ENCODE assay signal across 1 cellular context in the genomic region with DNA sequence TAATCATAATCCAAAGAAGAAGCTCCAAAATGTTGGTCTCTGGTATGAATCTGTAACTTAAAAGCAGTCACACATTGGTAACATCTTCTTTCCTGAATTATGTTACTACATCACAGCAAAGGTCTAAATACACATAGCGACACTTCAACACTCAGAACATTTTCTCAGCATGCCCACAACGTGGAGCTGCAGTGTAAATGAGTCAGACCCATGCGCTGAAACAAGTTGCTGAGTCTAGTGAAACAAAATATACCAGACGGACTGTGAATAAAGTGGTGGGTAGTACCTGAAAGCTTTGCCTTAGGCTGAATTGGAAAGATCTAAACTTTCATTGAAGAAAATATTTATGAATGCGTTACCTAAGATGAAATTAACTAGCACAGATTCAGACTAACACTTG.
TF ChIP-seq lines count a peak whose summit lies in the region.

No MANE protein-coding gene starts in this region.

TF ChIP-seq in K562, 482 proteins besides CTCF, POLR2A, EP300 and RAD21 (continued from another document and continues in another):
- TF ChIP-seq RBM15 (IDR thresholded peaks at IDR 0.05; ENCODE audit: insufficient read depth, low read length) = no peak
- no peak for TF ChIP-seq DNMT1 (IDR thresholded peaks at IDR 0.05)
- TF ChIP-seq, protein P1, sequence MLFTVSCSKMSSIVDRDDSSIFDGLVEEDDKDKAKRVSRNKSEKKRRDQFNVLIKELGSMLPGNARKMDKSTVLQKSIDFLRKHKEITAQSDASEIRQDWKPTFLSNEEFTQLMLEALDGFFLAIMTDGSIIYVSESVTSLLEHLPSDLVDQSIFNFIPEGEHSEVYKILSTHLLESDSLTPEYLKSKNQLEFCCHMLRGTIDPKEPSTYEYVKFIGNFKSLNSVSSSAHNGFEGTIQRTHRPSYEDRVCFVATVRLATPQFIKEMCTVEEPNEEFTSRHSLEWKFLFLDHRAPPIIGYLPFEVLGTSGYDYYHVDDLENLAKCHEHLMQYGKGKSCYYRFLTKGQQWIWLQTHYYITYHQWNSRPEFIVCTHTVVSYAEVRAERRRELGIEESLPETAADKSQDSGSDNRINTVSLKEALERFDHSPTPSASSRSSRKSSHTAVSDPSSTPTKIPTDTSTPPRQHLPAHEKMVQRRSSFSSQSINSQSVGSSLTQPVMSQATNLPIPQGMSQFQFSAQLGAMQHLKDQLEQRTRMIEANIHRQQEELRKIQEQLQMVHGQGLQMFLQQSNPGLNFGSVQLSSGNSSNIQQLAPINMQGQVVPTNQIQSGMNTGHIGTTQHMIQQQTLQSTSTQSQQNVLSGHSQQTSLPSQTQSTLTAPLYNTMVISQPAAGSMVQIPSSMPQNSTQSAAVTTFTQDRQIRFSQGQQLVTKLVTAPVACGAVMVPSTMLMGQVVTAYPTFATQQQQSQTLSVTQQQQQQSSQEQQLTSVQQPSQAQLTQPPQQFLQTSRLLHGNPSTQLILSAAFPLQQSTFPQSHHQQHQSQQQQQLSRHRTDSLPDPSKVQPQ (CRISPR knock-in tag; IDR thresholded peaks at IDR 0.05; ENCODE audit: borderline replicate concordance) = no peak
- TF ChIP-seq STAG1 (CRISPR knock-in tag; IDR thresholded peaks at IDR 0.05; ENCODE audit: borderline replicate concordance) = no peak
- TF ChIP-seq, protein P2, sequence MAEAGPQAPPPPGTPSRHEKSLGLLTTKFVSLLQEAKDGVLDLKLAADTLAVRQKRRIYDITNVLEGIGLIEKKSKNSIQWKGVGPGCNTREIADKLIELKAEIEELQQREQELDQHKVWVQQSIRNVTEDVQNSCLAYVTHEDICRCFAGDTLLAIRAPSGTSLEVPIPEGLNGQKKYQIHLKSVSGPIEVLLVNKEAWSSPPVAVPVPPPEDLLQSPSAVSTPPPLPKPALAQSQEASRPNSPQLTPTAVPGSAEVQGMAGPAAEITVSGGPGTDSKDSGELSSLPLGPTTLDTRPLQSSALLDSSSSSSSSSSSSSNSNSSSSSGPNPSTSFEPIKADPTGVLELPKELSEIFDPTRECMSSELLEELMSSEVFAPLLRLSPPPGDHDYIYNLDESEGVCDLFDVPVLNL (CRISPR knock-in tag; IDR thresholded peaks at IDR 0.05; ENCODE audit: low read depth) = no peak
- no peak for TF ChIP-seq CREBBP (IDR thresholded peaks at IDR 0.05; ENCODE audit: low read depth, low read length)
- TF ChIP-seq RFX7 (CRISPR knock-in tag; IDR thresholded peaks at IDR 0.05) = no peak
- TF ChIP-seq MAFG (tag; conservative IDR thresholded peaks at IDR 0.05) = peak; percentile 75
- no peak for TF ChIP-seq STAT5B (CRISPR knock-in tag; IDR thresholded peaks at IDR 0.05)
- TF ChIP-seq ASH1L (IDR thresholded peaks at IDR 0.05; ENCODE audit: borderline replicate concordance, low read depth, partially characterized antibody) = no peak
- TF ChIP-seq, protein P3, sequence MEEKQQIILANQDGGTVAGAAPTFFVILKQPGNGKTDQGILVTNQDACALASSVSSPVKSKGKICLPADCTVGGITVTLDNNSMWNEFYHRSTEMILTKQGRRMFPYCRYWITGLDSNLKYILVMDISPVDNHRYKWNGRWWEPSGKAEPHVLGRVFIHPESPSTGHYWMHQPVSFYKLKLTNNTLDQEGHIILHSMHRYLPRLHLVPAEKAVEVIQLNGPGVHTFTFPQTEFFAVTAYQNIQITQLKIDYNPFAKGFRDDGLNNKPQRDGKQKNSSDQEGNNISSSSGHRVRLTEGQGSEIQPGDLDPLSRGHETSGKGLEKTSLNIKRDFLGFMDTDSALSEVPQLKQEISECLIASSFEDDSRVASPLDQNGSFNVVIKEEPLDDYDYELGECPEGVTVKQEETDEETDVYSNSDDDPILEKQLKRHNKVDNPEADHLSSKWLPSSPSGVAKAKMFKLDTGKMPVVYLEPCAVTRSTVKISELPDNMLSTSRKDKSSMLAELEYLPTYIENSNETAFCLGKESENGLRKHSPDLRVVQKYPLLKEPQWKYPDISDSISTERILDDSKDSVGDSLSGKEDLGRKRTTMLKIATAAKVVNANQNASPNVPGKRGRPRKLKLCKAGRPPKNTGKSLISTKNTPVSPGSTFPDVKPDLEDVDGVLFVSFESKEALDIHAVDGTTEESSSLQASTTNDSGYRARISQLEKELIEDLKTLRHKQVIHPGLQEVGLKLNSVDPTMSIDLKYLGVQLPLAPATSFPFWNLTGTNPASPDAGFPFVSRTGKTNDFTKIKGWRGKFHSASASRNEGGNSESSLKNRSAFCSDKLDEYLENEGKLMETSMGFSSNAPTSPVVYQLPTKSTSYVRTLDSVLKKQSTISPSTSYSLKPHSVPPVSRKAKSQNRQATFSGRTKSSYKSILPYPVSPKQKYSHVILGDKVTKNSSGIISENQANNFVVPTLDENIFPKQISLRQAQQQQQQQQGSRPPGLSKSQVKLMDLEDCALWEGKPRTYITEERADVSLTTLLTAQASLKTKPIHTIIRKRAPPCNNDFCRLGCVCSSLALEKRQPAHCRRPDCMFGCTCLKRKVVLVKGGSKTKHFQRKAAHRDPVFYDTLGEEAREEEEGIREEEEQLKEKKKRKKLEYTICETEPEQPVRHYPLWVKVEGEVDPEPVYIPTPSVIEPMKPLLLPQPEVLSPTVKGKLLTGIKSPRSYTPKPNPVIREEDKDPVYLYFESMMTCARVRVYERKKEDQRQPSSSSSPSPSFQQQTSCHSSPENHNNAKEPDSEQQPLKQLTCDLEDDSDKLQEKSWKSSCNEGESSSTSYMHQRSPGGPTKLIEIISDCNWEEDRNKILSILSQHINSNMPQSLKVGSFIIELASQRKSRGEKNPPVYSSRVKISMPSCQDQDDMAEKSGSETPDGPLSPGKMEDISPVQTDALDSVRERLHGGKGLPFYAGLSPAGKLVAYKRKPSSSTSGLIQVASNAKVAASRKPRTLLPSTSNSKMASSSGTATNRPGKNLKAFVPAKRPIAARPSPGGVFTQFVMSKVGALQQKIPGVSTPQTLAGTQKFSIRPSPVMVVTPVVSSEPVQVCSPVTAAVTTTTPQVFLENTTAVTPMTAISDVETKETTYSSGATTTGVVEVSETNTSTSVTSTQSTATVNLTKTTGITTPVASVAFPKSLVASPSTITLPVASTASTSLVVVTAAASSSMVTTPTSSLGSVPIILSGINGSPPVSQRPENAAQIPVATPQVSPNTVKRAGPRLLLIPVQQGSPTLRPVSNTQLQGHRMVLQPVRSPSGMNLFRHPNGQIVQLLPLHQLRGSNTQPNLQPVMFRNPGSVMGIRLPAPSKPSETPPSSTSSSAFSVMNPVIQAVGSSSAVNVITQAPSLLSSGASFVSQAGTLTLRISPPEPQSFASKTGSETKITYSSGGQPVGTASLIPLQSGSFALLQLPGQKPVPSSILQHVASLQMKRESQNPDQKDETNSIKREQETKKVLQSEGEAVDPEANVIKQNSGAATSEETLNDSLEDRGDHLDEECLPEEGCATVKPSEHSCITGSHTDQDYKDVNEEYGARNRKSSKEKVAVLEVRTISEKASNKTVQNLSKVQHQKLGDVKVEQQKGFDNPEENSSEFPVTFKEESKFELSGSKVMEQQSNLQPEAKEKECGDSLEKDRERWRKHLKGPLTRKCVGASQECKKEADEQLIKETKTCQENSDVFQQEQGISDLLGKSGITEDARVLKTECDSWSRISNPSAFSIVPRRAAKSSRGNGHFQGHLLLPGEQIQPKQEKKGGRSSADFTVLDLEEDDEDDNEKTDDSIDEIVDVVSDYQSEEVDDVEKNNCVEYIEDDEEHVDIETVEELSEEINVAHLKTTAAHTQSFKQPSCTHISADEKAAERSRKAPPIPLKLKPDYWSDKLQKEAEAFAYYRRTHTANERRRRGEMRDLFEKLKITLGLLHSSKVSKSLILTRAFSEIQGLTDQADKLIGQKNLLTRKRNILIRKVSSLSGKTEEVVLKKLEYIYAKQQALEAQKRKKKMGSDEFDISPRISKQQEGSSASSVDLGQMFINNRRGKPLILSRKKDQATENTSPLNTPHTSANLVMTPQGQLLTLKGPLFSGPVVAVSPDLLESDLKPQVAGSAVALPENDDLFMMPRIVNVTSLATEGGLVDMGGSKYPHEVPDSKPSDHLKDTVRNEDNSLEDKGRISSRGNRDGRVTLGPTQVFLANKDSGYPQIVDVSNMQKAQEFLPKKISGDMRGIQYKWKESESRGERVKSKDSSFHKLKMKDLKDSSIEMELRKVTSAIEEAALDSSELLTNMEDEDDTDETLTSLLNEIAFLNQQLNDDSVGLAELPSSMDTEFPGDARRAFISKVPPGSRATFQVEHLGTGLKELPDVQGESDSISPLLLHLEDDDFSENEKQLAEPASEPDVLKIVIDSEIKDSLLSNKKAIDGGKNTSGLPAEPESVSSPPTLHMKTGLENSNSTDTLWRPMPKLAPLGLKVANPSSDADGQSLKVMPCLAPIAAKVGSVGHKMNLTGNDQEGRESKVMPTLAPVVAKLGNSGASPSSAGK (IDR thresholded peaks at IDR 0.05) = peak; percentile 42
- no peak for TF ChIP-seq ZNF75A (CRISPR knock-in tag; IDR thresholded peaks at IDR 0.05)
- TF ChIP-seq, protein P4, sequence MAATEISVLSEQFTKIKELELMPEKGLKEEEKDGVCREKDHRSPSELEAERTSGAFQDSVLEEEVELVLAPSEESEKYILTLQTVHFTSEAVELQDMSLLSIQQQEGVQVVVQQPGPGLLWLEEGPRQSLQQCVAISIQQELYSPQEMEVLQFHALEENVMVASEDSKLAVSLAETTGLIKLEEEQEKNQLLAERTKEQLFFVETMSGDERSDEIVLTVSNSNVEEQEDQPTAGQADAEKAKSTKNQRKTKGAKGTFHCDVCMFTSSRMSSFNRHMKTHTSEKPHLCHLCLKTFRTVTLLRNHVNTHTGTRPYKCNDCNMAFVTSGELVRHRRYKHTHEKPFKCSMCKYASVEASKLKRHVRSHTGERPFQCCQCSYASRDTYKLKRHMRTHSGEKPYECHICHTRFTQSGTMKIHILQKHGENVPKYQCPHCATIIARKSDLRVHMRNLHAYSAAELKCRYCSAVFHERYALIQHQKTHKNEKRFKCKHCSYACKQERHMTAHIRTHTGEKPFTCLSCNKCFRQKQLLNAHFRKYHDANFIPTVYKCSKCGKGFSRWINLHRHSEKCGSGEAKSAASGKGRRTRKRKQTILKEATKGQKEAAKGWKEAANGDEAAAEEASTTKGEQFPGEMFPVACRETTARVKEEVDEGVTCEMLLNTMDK (IDR thresholded peaks at IDR 0.05; ENCODE audit: borderline replicate concordance, insufficient read depth, low read depth, low read length, poor library complexity, severe bottlenecking) = peak; percentile 77
- peak; percentile 90 for TF ChIP-seq MAFK (IDR thresholded peaks at IDR 0.05; ENCODE audit: low read length)
- TF ChIP-seq, protein P5, sequence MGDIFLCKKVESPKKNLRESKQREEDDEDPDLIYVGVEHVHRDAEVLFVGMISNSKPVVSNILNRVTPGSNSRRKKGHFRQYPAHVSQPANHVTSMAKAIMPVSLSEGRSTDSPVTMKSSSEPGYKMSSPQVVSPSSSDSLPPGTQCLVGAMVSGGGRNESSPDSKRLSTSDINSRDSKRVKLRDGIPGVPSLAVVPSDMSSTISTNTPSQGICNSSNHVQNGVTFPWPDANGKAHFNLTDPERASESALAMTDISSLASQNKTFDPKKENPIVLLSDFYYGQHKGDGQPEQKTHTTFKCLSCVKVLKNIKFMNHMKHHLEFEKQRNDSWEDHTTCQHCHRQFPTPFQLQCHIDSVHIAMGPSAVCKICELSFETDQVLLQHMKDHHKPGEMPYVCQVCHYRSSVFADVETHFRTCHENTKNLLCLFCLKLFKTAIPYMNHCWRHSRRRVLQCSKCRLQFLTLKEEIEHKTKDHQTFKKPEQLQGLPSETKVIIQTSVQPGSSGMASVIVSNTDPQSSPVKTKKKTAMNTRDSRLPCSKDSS (IDR thresholded peaks at IDR 0.05; ENCODE audit: low read depth, partially characterized antibody) = no peak
- TF ChIP-seq, protein P6, sequence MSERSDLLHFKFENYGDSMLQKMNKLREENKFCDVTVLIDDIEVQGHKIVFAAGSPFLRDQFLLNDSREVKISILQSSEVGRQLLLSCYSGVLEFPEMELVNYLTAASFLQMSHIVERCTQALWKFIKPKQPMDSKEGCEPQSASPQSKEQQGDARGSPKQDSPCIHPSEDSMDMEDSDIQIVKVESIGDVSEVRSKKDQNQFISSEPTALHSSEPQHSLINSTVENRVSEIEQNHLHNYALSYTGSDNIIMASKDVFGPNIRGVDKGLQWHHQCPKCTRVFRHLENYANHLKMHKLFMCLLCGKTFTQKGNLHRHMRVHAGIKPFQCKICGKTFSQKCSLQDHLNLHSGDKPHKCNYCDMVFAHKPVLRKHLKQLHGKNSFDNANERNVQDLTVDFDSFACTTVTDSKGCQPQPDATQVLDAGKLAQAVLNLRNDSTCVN (CRISPR knock-in tag; IDR thresholded peaks at IDR 0.05) = no peak
- TF ChIP-seq L3MBTL2 (IDR thresholded peaks at IDR 0.05) = 0 out of 2 replicates have a peak, but pooled peaks have one; percentile 20
- TF ChIP-seq CHCHD3 (CRISPR knock-in tag; IDR thresholded peaks at IDR 0.05) = no peak
- peak; percentile 32 for TF ChIP-seq NEUROD1 (IDR thresholded peaks at IDR 0.05; ENCODE audit: borderline replicate concordance, low read depth, low read length, partially characterized antibody)
- peak; percentile 83 for TF ChIP-seq MAFF (IDR thresholded peaks at IDR 0.05; ENCODE audit: low read length)
- TF ChIP-seq ZNF316 (IDR thresholded peaks at IDR 0.05) = peak; percentile 95
- peak; percentile 48; the same call in 1 of the 2 replicates for TF ChIP-seq NFE2 (IDR thresholded peaks at IDR 0.05; ENCODE audit: low read depth)
- TF ChIP-seq SMARCA4 (IDR thresholded peaks at IDR 0.05) = peak; percentile 98
- TF ChIP-seq RCOR1 (IDR thresholded peaks at IDR 0.05; ENCODE audit: borderline replicate concordance in 1 of 2, low read depth in 2 of 2, low read length in 2 of 2) = 0 out of 4 replicates have a peak, but pooled peaks of 1 of the 2 experiments have one; percentile 33
- TF ChIP-seq MTA1 (IDR thresholded peaks at IDR 0.05; ENCODE audit: borderline replicate concordance) = no peak
- TF ChIP-seq TBL1XR1 (IDR thresholded peaks at IDR 0.05; ENCODE audit: low read length in 2 of 2) = no peak
- TF ChIP-seq GATAD2B (IDR thresholded peaks at IDR 0.05; ENCODE audit: borderline replicate concordance) = 0 out of 2 replicates have a peak, but pooled peaks have one; percentile 20
- no peak for TF ChIP-seq HDAC8 (tag; IDR thresholded peaks at IDR 0.05)
- TF ChIP-seq ZNF232 (CRISPR knock-in tag; IDR thresholded peaks at IDR 0.05) = no peak
- no peak for TF ChIP-seq ETV6 (IDR thresholded peaks at IDR 0.05; ENCODE audit: borderline replicate concordance in 1 of 2, low read depth in 2 of 2, low read length in 1 of 2)
- no peak for TF ChIP-seq ETV6 (CRISPR knock-in tag; IDR thresholded peaks at IDR 0.05; ENCODE audit: borderline replicate concordance)
- TF ChIP-seq, protein P7, sequence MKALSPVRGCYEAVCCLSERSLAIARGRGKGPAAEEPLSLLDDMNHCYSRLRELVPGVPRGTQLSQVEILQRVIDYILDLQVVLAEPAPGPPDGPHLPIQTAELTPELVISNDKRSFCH (CRISPR knock-in tag; IDR thresholded peaks at IDR 0.05) = no peak
- TF ChIP-seq, protein P7 (tag; IDR thresholded peaks at IDR 0.05) = no peak
- TF ChIP-seq SMARCB1 (IDR thresholded peaks at IDR 0.05; ENCODE audit: insufficient read length, low read depth) = peak; percentile 72
- TF ChIP-seq, protein P8, sequence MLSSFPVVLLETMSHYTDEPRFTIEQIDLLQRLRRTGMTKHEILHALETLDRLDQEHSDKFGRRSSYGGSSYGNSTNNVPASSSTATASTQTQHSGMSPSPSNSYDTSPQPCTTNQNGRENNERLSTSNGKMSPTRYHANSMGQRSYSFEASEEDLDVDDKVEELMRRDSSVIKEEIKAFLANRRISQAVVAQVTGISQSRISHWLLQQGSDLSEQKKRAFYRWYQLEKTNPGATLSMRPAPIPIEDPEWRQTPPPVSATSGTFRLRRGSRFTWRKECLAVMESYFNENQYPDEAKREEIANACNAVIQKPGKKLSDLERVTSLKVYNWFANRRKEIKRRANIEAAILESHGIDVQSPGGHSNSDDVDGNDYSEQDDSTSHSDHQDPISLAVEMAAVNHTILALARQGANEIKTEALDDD (IDR thresholded peaks at IDR 0.05) = peak; percentile 76
